ENCODE assay signal across 29 cellular contexts in genomic region chr1:81190003-81190402, GRCh38.
DNase-seq lines count a peak whose midpoint lies in the region; ATAC-seq, FAIRE-seq and TF ChIP-seq lines count a peak whose summit lies in the region.
"Had no signal": no experiment of that assay in that cellular context is flagged by ENCODE, and none has a peak within 500 bp of the region (broad histone marks: within the 10 kb centered on the region; RNA-seq: fewer than 3 reads in every experiment).

No MANE protein-coding gene starts in this region.

- no peak for TF ChIP-seq EP300 in A549 (IDR thresholded peaks at IDR 0.05)
- no peak for TF ChIP-seq EP300 in K562 (IDR thresholded peaks at IDR 0.05; ENCODE audit: low read length)

- H4K20me1 ChIP-seq in K562 (replicated peaks; ENCODE audit: control insufficient read depth, insufficient read depth, low read length), result no peaks in the 10 kb centered on the region
- H4K20me1 ChIP-seq: BLaER1 had no signal

- H3K4me1 ChIP-seq in A549, result no peaks in the 10 kb centered on the region
- H3K4me1 ChIP-seq in A673 (ENCODE audit: insufficient read depth, low read length, poor library complexity, severe bottlenecking), result peaks cover 12% of the 10 kb centered on the region
- H3K4me1 ChIP-seq in K562 (replicated peaks in 1 of 2; ENCODE audit: control insufficient read depth in 2 of 2, insufficient read depth in 2 of 2, low read length in 2 of 2), result no peaks in the 10 kb centered on the region
- no peaks in the 10 kb centered on the region for H3K4me1 ChIP-seq in body of pancreas
- H3K4me1 ChIP-seq: BE2C, BLaER1 had no signal

- H3K4me3 ChIP-seq in A549, result no peak overlapping the region
- no peak overlapping the region for H3K4me3 ChIP-seq in A673 (ENCODE audit: low read depth, low read length, poor library complexity, severe bottlenecking)
- peak overlapping the region; percentile 10; the same call in 1 of the 2 replicates for H3K4me3 ChIP-seq in SK-N-MC
- no peak overlapping the region for H3K4me3 ChIP-seq in K562
- no peak overlapping the region for H3K4me3 ChIP-seq in body of pancreas
- H3K4me3 ChIP-seq: BLaER1, GM12878 had no signal

- POLR2A ChIA-PET in A549 (lab: Yijun Ruan, JAX) (no interaction called here), A673 (lab: Charles Lee; ENCODE audit: low non-redundant PET) (no interaction called here), K562 (lab: Yijun Ruan, JAX) (no interaction called here)

- TF ChIP-seq CTCF in A549 (IDR thresholded peaks at IDR 0.05), result no peak
- no peak for TF ChIP-seq CTCF in A673 (conservative IDR thresholded peaks at IDR 0.05; ENCODE audit: low read depth, low read length)
- no peak for TF ChIP-seq CTCF in K562 (IDR thresholded peaks at IDR 0.05 in 2 of 3, conservative IDR thresholded peaks at IDR 0.05 in 1 of 3; ENCODE audit: insufficient read depth in 2 of 3, low read depth in 1 of 3, low read length in 3 of 3)
- TF ChIP-seq CTCF in body of pancreas (IDR thresholded peaks at IDR 0.05), result no peak

- no peaks in the 10 kb centered on the region for H3K79me2 ChIP-seq in K562 (ENCODE audit: control insufficient read depth, insufficient read depth, low read length)

- H3K9me3 ChIP-seq in A549, result no peaks in the 10 kb centered on the region
- H3K9me3 ChIP-seq in A673 (ENCODE audit: low read depth, low read length, poor library complexity, severe bottlenecking), result no peaks in the 10 kb centered on the region
- no peaks in the 10 kb centered on the region for H3K9me3 ChIP-seq in SK-N-MC (ENCODE audit: low read depth, low read length)
- no peaks in the 10 kb centered on the region for H3K9me3 ChIP-seq in K562 (replicated peaks; ENCODE audit: control insufficient read depth, insufficient read depth, low read depth, low read length)
- no peaks in the 10 kb centered on the region for H3K9me3 ChIP-seq in body of pancreas
- H3K9me3 ChIP-seq: BE2C, BLaER1 had no signal

- no peak overlapping the region for H2AFZ ChIP-seq in K562 (ENCODE audit: low read depth, low read length)

- no peak for ATAC-seq in A549
- no peak for ATAC-seq in K562
- no peak for ATAC-seq in body of pancreas
- ATAC-seq: GM12878 had no signal

- H3K36me3 ChIP-seq in A673 (ENCODE audit: insufficient read depth, low read length, poor library complexity, severe bottlenecking) (no peaks in the 10 kb centered on the region), SK-N-MC (ENCODE audit: insufficient read depth, low read length) (no peaks in the 10 kb centered on the region), K562 (ENCODE audit: control insufficient read depth, insufficient read depth, low read length) (no peaks in the 10 kb centered on the region), body of pancreas (replicated peaks in 1 of 2; ENCODE audit: insufficient read depth in 1 of 2, low read depth in 2 of 2) (no peaks in the 10 kb centered on the region)
- H3K36me3 ChIP-seq: BE2C, BLaER1 had no signal

- H3K4me3 Mint-ChIP-seq in activated naive CD4-positive, alpha-beta T cell treated with anti-CD3 and anti-CD28 coated beads for 36 hours, result no peak overlapping the region
- H3K4me3 Mint-ChIP-seq: CD14-positive monocyte; CD4-positive, alpha-beta memory T cell; CD4-positive, CD25-positive, alpha-beta regulatory T cell; CD8-positive, alpha-beta memory T cell had no signal

- H3K9me3 Mint-ChIP-seq in activated naive CD4-positive, alpha-beta T cell treated with anti-CD3 and anti-CD28 coated beads for 36 hours, result peaks cover 1% of the 10 kb centered on the region

- CTCF ChIA-PET in A549 (lab: Yijun Ruan, JAX), result no interaction called here
- CTCF ChIA-PET in A673 (lab: Charles Lee), result no interaction called here
- CTCF ChIA-PET in K562 (lab: Yijun Ruan, JAX; ENCODE audit: low intra/inter-chr PET ratio), result no interaction called here
- CTCF ChIA-PET in activated naive CD4-positive, alpha-beta T cell treated with anti-CD3 and anti-CD28 coated beads for 36 hours (lab: Charles Lee), result interaction anchor here (0.6 to 0.7 kb wide), 2 partner anchors 100 to 1668 kb away, joined by 3 read pairs; no protein-coding TSS in a partner anchor

- H3K9ac ChIP-seq in SK-N-MC (ENCODE audit: insufficient read length) (no peak overlapping the region), K562 (ENCODE audit: insufficient read depth in 1 of 2, low read depth in 2 of 2, low read length in 2 of 2) (no peak overlapping the region)
- H3K9ac ChIP-seq: BLaER1 had no signal

- WGBS in A549 (ENCODE audit: missing lambda C conversion rate), result 78% methylated on average over 3 of the region's 3 CpGs
- WGBS in K562 (ENCODE audit: insufficient coverage, low coverage, missing lambda C conversion rate), result 3% methylated on average over 3 of the region's 3 CpGs
- 73 to 81% methylated on average over 3 of the region's 3 CpGs for WGBS in body of pancreas, 2 donors

- H3K27me3 ChIP-seq in A673 (replicated peaks; ENCODE audit: insufficient read depth, low read depth, low read length, poor library complexity) (no peaks in the 10 kb centered on the region), K562 (ENCODE audit: control insufficient read depth in 2 of 2, insufficient read depth in 2 of 2, low read length in 2 of 2) (no peaks in the 10 kb centered on the region), body of pancreas (no peaks in the 10 kb centered on the region)
- H3K27me3 ChIP-seq: BE2C, BLaER1 had no signal

- no peak overlapping the region for H3K27ac ChIP-seq in A549
- H3K27ac ChIP-seq in A673 (ENCODE audit: low read depth, low read length, poor library complexity, severe bottlenecking), result no peak overlapping the region
- H3K27ac ChIP-seq in SK-N-MC, result no peak overlapping the region
- no peak overlapping the region for H3K27ac ChIP-seq in K562 (ENCODE audit: extremely low read depth, low read depth, low read length)
- H3K27ac ChIP-seq in body of pancreas, result no peak overlapping the region
- H3K27ac ChIP-seq: BLaER1 had no signal

- FAIRE-seq in A549 (lab: Jason Lieb, UNC) (no peak), K562 (lab: Jason Lieb, UNC) (no peak)
- FAIRE-seq: A204.1, GM12878, GM12892, GM18507 had no signal

- H3K27ac Mint-ChIP-seq in activated naive CD4-positive, alpha-beta T cell treated with anti-CD3 and anti-CD28 coated beads for 36 hours, result no peak overlapping the region
- H3K27ac Mint-ChIP-seq: CD14-positive monocyte; CD4-positive, alpha-beta memory T cell; CD4-positive, CD25-positive, alpha-beta regulatory T cell; CD8-positive, alpha-beta memory T cell had no signal

- in situ Hi-C loops in K562 (cut with MboI), result no loop called here

- TF ChIP-seq RAD21 in A549 (conservative IDR thresholded peaks at IDR 0.05 in 1 of 2, IDR thresholded peaks at IDR 0.05 in 1 of 2), result no peak
- TF ChIP-seq RAD21 in K562 (CRISPR knock-in tag; conservative IDR thresholded peaks at IDR 0.05 in 1 of 2, IDR thresholded peaks at IDR 0.05 in 1 of 2), result no peak

- H3K4me2 ChIP-seq in A549 (no peak overlapping the region), K562 (ENCODE audit: insufficient read depth, low read length) (no peak overlapping the region)
- H3K4me2 ChIP-seq: BLaER1 had no signal

- TF ChIP-seq POLR2A in A549 (IDR thresholded peaks at IDR 0.05; ENCODE audit: low read length), result no peak
- no peak for TF ChIP-seq POLR2A in K562 (conservative IDR thresholded peaks at IDR 0.05)
- TF ChIP-seq POLR2A in body of pancreas (IDR thresholded peaks at IDR 0.05), result no peak

- no peaks in the 10 kb centered on the region for H3K27me3 Mint-ChIP-seq in activated naive CD4-positive, alpha-beta T cell treated with anti-CD3 and anti-CD28 coated beads for 36 hours (ENCODE audit: low read depth)
- H3K27me3 Mint-ChIP-seq: CD4-positive, alpha-beta memory T cell; CD4-positive, CD25-positive, alpha-beta regulatory T cell had no signal

- H3K9me1 ChIP-seq in K562 (ENCODE audit: control insufficient read depth, insufficient read depth, low read length), result no peaks in the 10 kb centered on the region

- intact Hi-C loops in A673 (cut with micrococcal nuclease; ENCODE audit: unreplicated experiment) (no loop called here), K562 (cut with micrococcal nuclease) (no loop called here), body of pancreas (cut with DNase I) (no loop called here)
- intact Hi-C loops in activated naive CD4-positive, alpha-beta T cell treated with anti-CD3 and anti-CD28 coated beads for 36 hours (cut with micrococcal nuclease), result no loop called here

- H3K36me3 Mint-ChIP-seq in activated naive CD4-positive, alpha-beta T cell treated with anti-CD3 and anti-CD28 coated beads for 36 hours (ENCODE audit: low read depth), result no peaks in the 10 kb centered on the region
- H3K36me3 Mint-ChIP-seq: CD14-positive monocyte; CD4-positive, alpha-beta memory T cell; CD4-positive, CD25-positive, alpha-beta regulatory T cell; CD8-positive, alpha-beta memory T cell had no signal

- DNase-seq in A549 (ENCODE audit: low read depth in 1 of 2, low spot score in 1 of 2) (no peak), A673 (ENCODE audit: low spot score) (peak; percentile 74), SK-N-MC (ENCODE audit: low read depth, low spot score) (peak; percentile 30), K562 (ENCODE audit: extremely low read depth in 1 of 4, low spot score in 3 of 4) (no peak), cerebellum (ENCODE audit: low spot score) (no peak), body of pancreas (no peak)
- DNase-seq in activated naive CD4-positive, alpha-beta T cell treated with anti-CD3 and anti-CD28 coated beads for 36 hours, result no peak
- no peak for DNase-seq in activated CD8-positive, alpha-beta memory T cell treated with anti-CD3 and anti-CD28 coated beads for 24 hours
- DNase-seq: 8988T; ACHN; BE2C; C1 segment of cervical spinal cord; CD4-positive, alpha-beta memory T cell; CD4-positive, CD25-positive, alpha-beta regulatory T cell; CD8-positive, alpha-beta memory T cell; COR-L47; DMS 273 treated with DMSO at 0.1 percent for 48 hours; DMS153; DMS53; DMS79; DND-41; EL; GDM1 had no signal

- H3K4me1 Mint-ChIP-seq in activated naive CD4-positive, alpha-beta T cell treated with anti-CD3 and anti-CD28 coated beads for 36 hours (ENCODE audit: low read depth), result no peaks in the 10 kb centered on the region
- H3K4me1 Mint-ChIP-seq: CD4-positive, alpha-beta memory T cell; CD4-positive, CD25-positive, alpha-beta regulatory T cell; CD8-positive, alpha-beta memory T cell had no signal

- BruUV-seq in A673 (replicated peaks; lab: Mats Ljungman, UMichigan) (no TSS peak), K562 (replicated peaks; lab: Mats Ljungman, UMichigan) (no TSS peak)

TF ChIP-seq in A549, 52 proteins besides CTCF, POLR2A, EP300 and RAD21:
- TF ChIP-seq MAFK (IDR thresholded peaks at IDR 0.05; ENCODE audit: partially characterized antibody), result peak; percentile 56
- TF ChIP-seq BHLHE40 (IDR thresholded peaks at IDR 0.05; ENCODE audit: low read depth, low read length), result no peak
- TF ChIP-seq RNF2 (IDR thresholded peaks at IDR 0.05; ENCODE audit: borderline replicate concordance, low read depth), result no peak

TF ChIP-seq in K562, 482 proteins besides CTCF, POLR2A, EP300 and RAD21 (continues in another document):
- TF ChIP-seq MAFF (IDR thresholded peaks at IDR 0.05; ENCODE audit: low read length) (0 out of 2 replicates have a peak, but pooled peaks have one; percentile 14), MAFG (tag; conservative IDR thresholded peaks at IDR 0.05) (0 out of 2 replicates have a peak, but pooled peaks have one; percentile 21), ZNF316 (IDR thresholded peaks at IDR 0.05) (peak; percentile 35; the same call in 1 of the 2 replicates)

Comparison
In these comparisons a context has a peak if more than half of its experiments do, and no peak if none do; other contexts are left out.
1. DNase-seq: peak in A673 (single experiment) and SK-N-MC (single experiment); none in A549 (0 of 2), K562 (0 of 4), cerebellum (single experiment), activated naive CD4-positive, alpha-beta T cell treated with anti-CD3 and anti-CD28 coated beads for 36 hours (single experiment), body of pancreas (0 of 4) and activated CD8-positive, alpha-beta memory T cell treated with anti-CD3 and anti-CD28 coated beads for 24 hours (single experiment).
2. Of the 35 proteins assayed by ChIP-seq in both K562 and A549: peak only in K562: none; only in A549: MAFK; in both: none; in neither: 34.